In genomic region chr12:57001448-57001906, GRCh38 we compare ENCODE assay signal across 9 cellular contexts. TPM values are rescaled to one million over a fixed set of nuclear protein-coding genes. Genes with fewer than 3 reads are reported as not detected.
DNase-seq lines count a peak whose midpoint lies in the region; ATAC-seq, FAIRE-seq and TF ChIP-seq lines count a peak whose summit lies in the region.
"Had no signal": no experiment of that assay in that cellular context is flagged by ENCODE, and none has a peak within 500 bp of the region (broad histone marks: within the 10 kb centered on the region; RNA-seq: fewer than 3 reads in every experiment).

No MANE protein-coding gene starts in this region.

- DNase-seq in ACHN (peak; percentile 70), GM12892 (ENCODE audit: insufficient read length) (peak; percentile 55), OCI-LY7 (ENCODE audit: low spot score) (peak; percentile 69), foreskin fibroblast (peak; percentile 34 to 75), posterior cingulate gyrus (peak in 6 of 10 donors; percentile 28 to 89 (median 43)), uterus (peak; percentile 42 to 57)
- peak; percentile 85 to 86 for DNase-seq in activated T-cell treated with anti-CD3 and anti-CD28 coated beads, Interleukin-2, amount 50 U/mL, for 48 hours

- H3K4me3 ChIP-seq in OCI-LY7 (ENCODE audit: low read depth, low read length, poor library complexity, severe bottlenecking) = no peak overlapping the region
- H3K4me3 ChIP-seq in foreskin fibroblast (ENCODE audit: low read depth in 1 of 2, low read length in 2 of 2) = no peak overlapping the region
- H3K4me3 ChIP-seq in uterus = no peak overlapping the region

- BruUV-seq in OCI-LY7 (replicated peaks; lab: Mats Ljungman, UMichigan) = no TSS peak

- no peak overlapping the region; the same call in 1 of the 2 replicates for H3K4me2 ChIP-seq in OCI-LY7 (ENCODE audit: low read length)

- H3K9me2 ChIP-seq in OCI-LY7 (ENCODE audit: insufficient read depth, low read length) = no peaks in the 10 kb centered on the region

- H3K4me1 ChIP-seq in OCI-LY7 (ENCODE audit: insufficient read depth, low read length, poor library complexity, severe bottlenecking) = peaks cover 8% of the 10 kb centered on the region
- H3K4me1 ChIP-seq in uterus = no peaks in the 10 kb centered on the region

- intact Hi-C loops in OCI-LY7 (cut with micrococcal nuclease; ENCODE audit: unreplicated experiment) = no loop called here
- intact Hi-C loops in posterior cingulate gyrus (cut with DNase I) = no loop called here
- intact Hi-C loops in uterus (cut with DNase I; ENCODE audit: low total_unique reads) = no loop called here

- in situ Hi-C loops in ACHN (cut with HindIII; ENCODE audit: low pct_ligation_motif_present, low pct_unique_long_range_greater_than_20kb, low sequenced_read_pairs) = no loop called here

- no peak overlapping the region for H3K27ac ChIP-seq in OCI-LY7 (ENCODE audit: low read depth, low read length, poor library complexity, severe bottlenecking)
- H3K27ac ChIP-seq in uterus = no peak overlapping the region

- no peak for TF ChIP-seq POLR2A in GM12892 (IDR thresholded peaks at IDR 0.05; ENCODE audit: low read depth, low read length)
- no peak for TF ChIP-seq POLR2A in uterus (IDR thresholded peaks at IDR 0.05)

- CTCF ChIA-PET in OCI-LY7 (lab: Charles Lee; ENCODE audit: unreplicated experiment) = interaction anchor here (0.5 to 1.3 kb wide), 5 partner anchors 10 to 519 kb away, joined by 3 to 4 read pairs (median 3); partner anchors contain the start of gene STAT6

- POLR2A ChIA-PET in OCI-LY7 (lab: Charles Lee) = interaction anchor here (0.6 to 1.1 kb wide), 4 partner anchors 13 to 276 kb away, joined by 3 to 4 read pairs (median 3); partner anchors contain the start of gene NACA

- peak; percentile 67 for FAIRE-seq in GM12892 (lab: Jason Lieb, UNC)

- H3K79me2 ChIP-seq in OCI-LY7 (ENCODE audit: insufficient read depth, low read depth, low read length) = peaks cover 18% of the 10 kb centered on the region; the same call in 1 of the 2 replicates

- 0 out of 2 replicates have a peak, but pooled peaks cover 11% of the 10 kb centered on the region for H4K20me1 ChIP-seq in OCI-LY7 (ENCODE audit: insufficient read depth, low read length)

- TF ChIP-seq CTCF in OCI-LY7 (conservative IDR thresholded peaks at IDR 0.05; ENCODE audit: low read length) = peak; percentile 86
- TF ChIP-seq CTCF in foreskin fibroblast (IDR thresholded peaks at IDR 0.05; ENCODE audit: low read depth, low read length) = peak; percentile 77
- TF ChIP-seq CTCF in uterus (IDR thresholded peaks at IDR 0.05) = peak; percentile 42 to 70 (median 50)

- no peaks in the 10 kb centered on the region for H3K9me3 ChIP-seq in OCI-LY7 (ENCODE audit: low read length)
- H3K9me3 ChIP-seq in uterus = no peaks in the 10 kb centered on the region

- H3K36me3 ChIP-seq in OCI-LY7 (ENCODE audit: insufficient read depth, low read length) (peaks cover 58% of the 10 kb centered on the region), uterus (no peaks in the 10 kb centered on the region)

- no peak for ATAC-seq in HG03469 (IDR thresholded peaks at IDR 0.05; ENCODE audit: unreplicated experiment)

- H3K27me3 ChIP-seq in uterus = no peaks in the 10 kb centered on the region

- H2AFZ ChIP-seq in OCI-LY7 (ENCODE audit: low read length) = no peak overlapping the region

RNA-seq across cellular contexts. Expression of gene ZBTB39, which starts 4.9 kb away (rescaled TPM):
- 3.1 TPM for polyA plus RNA-seq in GM12892 (2012; ENCODE audit: missing spikeins)
- total RNA-seq in OCI-LY7 (2014; rRNA removed; shearing (Covaris generic)) = 10.9 TPM in 2 replicates
- total RNA-seq in OCI-LY7 (2022) = 10.0 and 10.7 TPM in 2 replicates
- 10 to 100 TPM in 2 of 4 donors, 1 to 10 TPM in 2; 7.6 to 13.0 (median 10.9) TPM for total RNA-seq in uterus

RNA-seq across cellular contexts. Expression of gene TAC3, which starts 14.9 kb away (rescaled TPM):
- 0.49 TPM for polyA plus RNA-seq in GM12892 (2012; ENCODE audit: missing spikeins)
- not detected in 2 replicates for total RNA-seq in OCI-LY7 (2014; rRNA removed; shearing (Covaris generic))
- total RNA-seq in OCI-LY7 (2022) (not detected in 2 replicates), uterus (not detected)
- total RNA-seq: skeletal muscle tissue had no signal

RNA-seq across cellular contexts. Expression of gene RDH16, which starts 44.1 kb away (rescaled TPM):
- 0.08 TPM for polyA plus RNA-seq in GM12892 (2012; ENCODE audit: missing spikeins)
- 0.06 and 0.15 TPM in 2 replicates for total RNA-seq in OCI-LY7 (2014; rRNA removed; shearing (Covaris generic))
- 0.13 and 0.41 TPM in 2 replicates for total RNA-seq in OCI-LY7 (2022)
- 1 to 10 TPM in 3 of 4 donors, under 1 TPM in 1; 0.29 to 2.1 (median 1.3) TPM for total RNA-seq in uterus

RNA-seq across cellular contexts. Expression of gene MYO1A, which starts 48.5 kb away (rescaled TPM):
- polyA plus RNA-seq in GM12892 (2012; ENCODE audit: missing spikeins) = 0.40 TPM
- 0.05 and 0.47 TPM in 2 replicates for total RNA-seq in OCI-LY7 (2014; rRNA removed; shearing (Covaris generic))
- total RNA-seq in OCI-LY7 (2022) = 0.19 and 0.79 TPM in 2 replicates
- total RNA-seq in uterus = 1 to 10 TPM in 1 of 4 donors, under 1 TPM in 1, not detected in 2; 0.59 to 1.3 TPM
- total RNA-seq: skeletal muscle tissue had no signal
